ENCODE assay signal across 11 cellular contexts in genomic region chr5:68533571-68534051, GRCh38.
DNase-seq lines count a peak whose midpoint lies in the region; ATAC-seq and TF ChIP-seq lines count a peak whose summit lies in the region.
"Had no signal": no experiment of that assay in that cellular context is flagged by ENCODE, and none has a peak within 500 bp of the region (broad histone marks: within the 10 kb centered on the region; RNA-seq: fewer than 3 reads in every experiment).

No MANE protein-coding gene starts in this region.

- H4K20me1 ChIP-seq in SK-N-SH (ENCODE audit: insufficient read depth) (no peaks in the 10 kb centered on the region), H9 (ENCODE audit: control insufficient read depth, insufficient read depth, insufficient read length) (no peaks in the 10 kb centered on the region)

- peak; percentile 38 for TF ChIP-seq RAD21 in SK-N-SH (IDR thresholded peaks at IDR 0.05; ENCODE audit: low read length)

- no peak overlapping the region for H2BK120ac ChIP-seq in neuronal stem cell (ENCODE audit: low read depth, low read length)
- H2BK120ac ChIP-seq in H9 (ENCODE audit: low read depth, low read length, poor library complexity, severe bottlenecking) = no peak overlapping the region

- no peak overlapping the region for H2BK20ac ChIP-seq in H9 (ENCODE audit: low read depth, low read length, poor library complexity, severe bottlenecking)

- peak; percentile 55 for DNase-seq in COLO668 (lab: John Stamatoyannopoulos, UW; ENCODE audit: unreplicated experiment)
- DNase-seq in NCI-H187 (lab: John Stamatoyannopoulos, UW) = peak; percentile 71 to 76
- peak; percentile 61 for DNase-seq in SK-N-SH
- no peak for DNase-seq in neuronal stem cell (ENCODE audit: low spot score)
- no peak for DNase-seq in H9
- no peak for DNase-seq in NK-92 (lab: John Stamatoyannopoulos, UW; ENCODE audit: unreplicated experiment)
- DNase-seq: islet precursor cell had no signal

- WGBS in SK-N-SH (ENCODE audit: low lambda C conversion rate) = 36% methylated on average over 5 of the region's 5 CpGs
- WGBS in neuronal stem cell (ENCODE audit: extremely low coverage in 2 of 2, insufficient read length in 2 of 2, insufficient replicate concordance in 1 of 2), 2 donors = no CpG with 5 or more reads among the region's 5 CpGs
- WGBS in H9 (ENCODE audit: extremely low coverage, insufficient read length, low lambda C conversion rate) = no CpG with 5 or more reads among the region's 5 CpGs

- H3K36me3 ChIP-seq in SK-N-SH (replicated peaks in 1 of 2; ENCODE audit: control insufficient read depth in 1 of 2, insufficient read depth in 2 of 2, low read length in 1 of 2) = no peaks in the 10 kb centered on the region
- H3K36me3 ChIP-seq in neuronal stem cell (replicated peaks in 1 of 2; ENCODE audit: control insufficient read depth in 2 of 2, insufficient read depth in 2 of 2, low read length in 2 of 2) = peaks cover 0 to under 1% of the 10 kb centered on the region in 2 donors

- H3K14ac ChIP-seq in neuronal stem cell (ENCODE audit: low read length) = no peak overlapping the region
- H3K14ac ChIP-seq in H9 (ENCODE audit: insufficient read depth, low read length) = no peak overlapping the region

- H3K4me3 ChIP-seq in SK-N-SH (ENCODE audit: low read depth in 2 of 2, low read length in 1 of 2) = no peak overlapping the region
- H3K4me3 ChIP-seq in neuronal stem cell (ENCODE audit: low read length in 2 of 2) = no peak overlapping the region

- H3F3A ChIP-seq in SK-N-SH (replicated peaks; ENCODE audit: insufficient read depth) = peaks cover 6% of the 10 kb centered on the region

- H2AK5ac ChIP-seq in neuronal stem cell (ENCODE audit: low read depth, low read length) (no peak overlapping the region), H9 (ENCODE audit: insufficient read length, low read length) (no peak overlapping the region)

- H3K23me2 ChIP-seq in H9 (ENCODE audit: insufficient read length, low read depth, low read length, poor library complexity, severe bottlenecking) = no peaks in the 10 kb centered on the region

- H3K23ac ChIP-seq in neuronal stem cell (ENCODE audit: low read depth, low read length, poor library complexity) = no peak overlapping the region
- no peak overlapping the region for H3K23ac ChIP-seq in H9 (ENCODE audit: insufficient read length, low read depth, low read length)

- H3K18ac ChIP-seq in neuronal stem cell (ENCODE audit: low read length) (no peak overlapping the region), H9 (ENCODE audit: insufficient read length, low read depth, low read length) (no peak overlapping the region)

- H3K27ac ChIP-seq in SK-N-SH (ENCODE audit: low read depth in 2 of 2, low read length in 1 of 2) (peak overlapping the region in 1 of 2 experiments; percentile 99; a peak in 2 of 4 replicates), neuronal stem cell (replicated peaks; ENCODE audit: low read length) (no peak overlapping the region), H9 (ENCODE audit: insufficient read length, low read depth, low read length) (no peak overlapping the region)

- H3K79me1 ChIP-seq in neuronal stem cell (ENCODE audit: low read depth, low read length) = no peaks in the 10 kb centered on the region
- H3K79me1 ChIP-seq in H9 (ENCODE audit: insufficient read depth, low read depth, low read length, poor library complexity, severe bottlenecking) = no peaks in the 10 kb centered on the region

- H3K4me2 ChIP-seq in SK-N-SH (no peak overlapping the region), neuronal stem cell (ENCODE audit: insufficient read depth, low read length, poor library complexity, severe bottlenecking) (peak overlapping the region; percentile 23), H9 (ENCODE audit: insufficient read depth, insufficient read length, low read length) (no peak overlapping the region)

- H2BK15ac ChIP-seq in neuronal stem cell (ENCODE audit: low read length) = no peak overlapping the region
- H2BK15ac ChIP-seq in H9 (ENCODE audit: low read depth, low read length) = no peak overlapping the region

- no peaks in the 10 kb centered on the region for H3K27me3 Mint-ChIP-seq in H9 (ENCODE audit: low read depth)
- H3K27me3 Mint-ChIP-seq: type B pancreatic cell had no signal

- TF ChIP-seq CTCF in SK-N-SH (IDR thresholded peaks at IDR 0.05) = no peak
- no peak for TF ChIP-seq CTCF in H9 (conservative IDR thresholded peaks at IDR 0.05)

- H3K4me1 Mint-ChIP-seq in H9 = peaks cover 35 to 37% of the 10 kb centered on the region in 2 experiments
- H3K4me1 Mint-ChIP-seq: B cell had no signal

- H3K4me1 ChIP-seq in SK-N-SH (ENCODE audit: control insufficient read depth in 1 of 2, insufficient read depth in 2 of 2, low read depth in 1 of 2, low read length in 1 of 2) = peaks cover 11 to 24% of the 10 kb centered on the region in 2 experiments; a peak in 3 of 4 replicates
- H3K4me1 ChIP-seq in neuronal stem cell (ENCODE audit: control insufficient read depth in 2 of 2, insufficient read depth in 1 of 2, low read depth in 1 of 2, low read length in 2 of 2) = peaks cover 12 to 13% of the 10 kb centered on the region in 2 donors
- peaks cover 6% of the 10 kb centered on the region; the same call in 1 of the 2 replicates for H3K4me1 ChIP-seq in H9 (ENCODE audit: insufficient read depth, low read length)

- H3K9ac ChIP-seq in SK-N-SH = no peak overlapping the region
- H3K9ac ChIP-seq in neuronal stem cell (ENCODE audit: low read depth, low read length, poor library complexity) = no peak overlapping the region
- no peak overlapping the region for H3K9ac ChIP-seq in H9 (ENCODE audit: extremely low read depth, insufficient read length, low read length)

- H2BK12ac ChIP-seq in neuronal stem cell (ENCODE audit: low read length) = no peak overlapping the region
- H2BK12ac ChIP-seq in H9 (ENCODE audit: insufficient read length, low read depth, low read length) = no peak overlapping the region

- no peak overlapping the region for H3K4me3 Mint-ChIP-seq in H9
- H3K4me3 Mint-ChIP-seq: B cell, type B pancreatic cell had no signal

- no peaks in the 10 kb centered on the region; a peak in 1 of 7 replicates for H3K36me3 Mint-ChIP-seq in H9 (ENCODE audit: insufficient read depth in 1 of 3, low read depth in 3 of 3)
- H3K36me3 Mint-ChIP-seq: type B pancreatic cell had no signal

- H3K9me3 ChIP-seq in SK-N-SH (no peaks in the 10 kb centered on the region), neuronal stem cell (replicated peaks in 1 of 2; ENCODE audit: control insufficient read depth in 2 of 2, insufficient read depth in 1 of 2, low read depth in 1 of 2, low read length in 2 of 2) (no peaks in the 10 kb centered on the region), H9 (ENCODE audit: control insufficient read depth, low read depth, low read length) (no peaks in the 10 kb centered on the region)

- TF ChIP-seq EP300 in SK-N-SH (IDR thresholded peaks at IDR 0.05; ENCODE audit: borderline replicate concordance in 1 of 2, low read depth in 1 of 2, low read length in 1 of 2) = peak in 1 of 2 experiments; percentile 96; a peak in 2 of 4 replicates

- H4K5ac ChIP-seq in H9 (ENCODE audit: insufficient read length, low read depth, low read length) = no peak overlapping the region

- H3K27ac Mint-ChIP-seq in H9 = peak overlapping the region in 1 of 3 experiments; percentile 74; a peak in 1 of 7 replicates
- H3K27ac Mint-ChIP-seq: B cell, type B pancreatic cell had no signal

- no peak overlapping the region for H3T11ph ChIP-seq in H9 (ENCODE audit: low read length)

- H3K9me2 ChIP-seq in SK-N-SH = no peaks in the 10 kb centered on the region

- CTCF ChIA-PET in SK-N-SH (lab: Yijun Ruan, JAX) = interaction anchor here (0.7 to 3.4 kb wide), 3 partner anchors 10 to 801 kb away, joined by 3 to 17 read pairs (median 4); no protein-coding TSS in a partner anchor

- POLR2A ChIA-PET in SK-N-SH (lab: Yijun Ruan, JAX) = no interaction called here

- peaks cover 0 to 3% of the 10 kb centered on the region in 2 experiments; a peak in 1 of 5 replicates for H3K9me3 Mint-ChIP-seq in H9

- H4K91ac ChIP-seq in neuronal stem cell (ENCODE audit: low read depth, low read length, poor library complexity) = no peak overlapping the region
- H4K91ac ChIP-seq in H9 (ENCODE audit: insufficient read length, low read depth, low read length) = no peak overlapping the region

- H2BK5ac ChIP-seq in neuronal stem cell (ENCODE audit: low read length) = no peak overlapping the region
- H2BK5ac ChIP-seq in H9 (ENCODE audit: insufficient read length, low read length) = no peak overlapping the region

- no peaks in the 10 kb centered on the region for H3K27me3 ChIP-seq in SK-N-SH (ENCODE audit: insufficient read depth)
- peaks cover 0 to 5% (median 0%) of the 10 kb centered on the region in 3 experiments for H3K27me3 ChIP-seq in neuronal stem cell (ENCODE audit: control insufficient read depth in 3 of 3, insufficient read depth in 3 of 3, low read depth in 1 of 3, low read length in 3 of 3)
- no peaks in the 10 kb centered on the region for H3K27me3 ChIP-seq in H9 (ENCODE audit: insufficient read depth, low read length)

- H3K56ac ChIP-seq in H9 (ENCODE audit: insufficient read length, low read depth, low read length) = no peak overlapping the region

- ATAC-seq in HG02870 (IDR thresholded peaks at IDR 0.05; ENCODE audit: unreplicated experiment) (no peak), HG03520 (IDR thresholded peaks at IDR 0.05; ENCODE audit: unreplicated experiment) (no peak)

- no peak overlapping the region for H4K8ac ChIP-seq in neuronal stem cell (ENCODE audit: low read depth, low read length)
- H4K8ac ChIP-seq in H9 (replicated peaks; ENCODE audit: insufficient read length, low read depth, low read length) = no peak overlapping the region

- H2AFZ ChIP-seq in SK-N-SH (ENCODE audit: low read depth) = no peak overlapping the region
- H2AFZ ChIP-seq in neuronal stem cell (ENCODE audit: low read length) = peak overlapping the region; percentile 15
- H2AFZ ChIP-seq in H9 (ENCODE audit: low read length) = no peak overlapping the region

- H3K79me2 ChIP-seq in SK-N-SH (ENCODE audit: insufficient read depth) = no peaks in the 10 kb centered on the region
- no peaks in the 10 kb centered on the region for H3K79me2 ChIP-seq in H9 (ENCODE audit: insufficient read depth, low read length)

- H3K4ac ChIP-seq in neuronal stem cell (ENCODE audit: low read length) (no peak overlapping the region), H9 (ENCODE audit: low read depth, low read length) (no peak overlapping the region)

TF ChIP-seq in SK-N-SH, 30 proteins besides CTCF, POLR2A, EP300 and RAD21 (continues in another document):
- TF ChIP-seq TCF12 (IDR thresholded peaks at IDR 0.05) (peak; percentile 47), MAX (IDR thresholded peaks at IDR 0.05; ENCODE audit: low read depth) (no peak), FOSL2 (IDR thresholded peaks at IDR 0.05; ENCODE audit: borderline replicate concordance, low read depth) (no peak), MXI1 (IDR thresholded peaks at IDR 0.05; ENCODE audit: low read depth, low read length) (no peak), FOXM1 (IDR thresholded peaks at IDR 0.05; ENCODE audit: low read depth) (no peak), MEF2A (IDR thresholded peaks at IDR 0.05; ENCODE audit: borderline replicate concordance, low read depth) (no peak), GATA2 (CRISPR knock-in tag; IDR thresholded peaks at IDR 0.05) (peak; percentile 94)

Comparison
In these comparisons a context has a peak if more than half of its experiments do, and no peak if none do; other contexts are left out.
1. DNase-seq: peak in COLO668 (single experiment), NCI-H187 (2 of 2) and SK-N-SH (single experiment); none in neuronal stem cell (single experiment), H9 (single experiment) and NK-92 (single experiment).